In genomic region chr6:42249279-42249678, GRCh38 we compare ENCODE assay signal across 24 cellular contexts.
DNase-seq lines count a peak whose midpoint lies in the region; ATAC-seq and TF ChIP-seq lines count a peak whose summit lies in the region.
"Had no signal": no experiment of that assay in that cellular context is flagged by ENCODE, and none has a peak within 500 bp of the region (broad histone marks: within the 10 kb centered on the region; RNA-seq: fewer than 3 reads in every experiment).

No MANE protein-coding gene starts in this region.

- DNase-seq in AG08395 (ENCODE audit: low spot score) (peak; percentile 41), DMS 273 treated with DMSO at 0.1 percent for 48 hours (lab: John Stamatoyannopoulos, UW) (peak; percentile 88), NCI-H446 (lab: John Stamatoyannopoulos, UW) (peak; percentile 90 to 91), fibroblast of pulmonary artery (ENCODE audit: low read depth) (peak; percentile 54), activated gamma-delta T cell treated with Interleukin-2 at 50 U/mL for 16 hours (no peak), iPS-NIHi11 (ENCODE audit: low spot score) (no peak)
- DNase-seq in stimulated activated naive CD8-positive, alpha-beta T cell treated with anti-CD3 and anti-CD28 coated beads, Interleukin-15, amount 100 ng/mL, for 72 hours, result no peak
- DNase-seq: activated CD4-positive, CD25-positive, alpha-beta regulatory T cell; activated CD8-positive, alpha-beta memory T cell treated with anti-CD3 and anti-CD28 coated beads for 24 hours; DMS79 treated with DMSO at 0.1 percent for 48 hours; dorsolateral prefrontal cortex; erythroblast; head of caudate nucleus; immature natural killer cell; naive B cell; NCI-H1105; NCI-H774; pancreas; PC-9; stimulated activated CD4-positive, alpha-beta T cell treated with anti-CD3 and anti-CD28 coated beads, Interleukin-2, amount 100 ng/mL, for 24 hours; stimulated activated naive CD8-positive, alpha-beta T cell treated with anti-CD3 and anti-CD28 coated beads, Interleukin-15, Interleukin-2, amounts not matched to agents 100 U/mL and 50 U/mL, for 24 hours; transverse colon had no signal

- no peaks in the 10 kb centered on the region for H3K9me3 Mint-ChIP-seq in stimulated activated naive CD8-positive, alpha-beta T cell treated with anti-CD3 and anti-CD28 coated beads, Interleukin-15, amount 100 ng/mL, for 72 hours
- H3K9me3 Mint-ChIP-seq: immature natural killer cell, naive B cell had no signal

- peaks cover 12% of the 10 kb centered on the region for H3K4me1 Mint-ChIP-seq in stimulated activated naive CD8-positive, alpha-beta T cell treated with anti-CD3 and anti-CD28 coated beads, Interleukin-15, amount 100 ng/mL, for 72 hours
- H3K4me1 Mint-ChIP-seq: naive B cell had no signal

- no peak overlapping the region for H3K4me3 Mint-ChIP-seq in stimulated activated naive CD8-positive, alpha-beta T cell treated with anti-CD3 and anti-CD28 coated beads, Interleukin-15, amount 100 ng/mL, for 72 hours
- H3K4me3 Mint-ChIP-seq: immature natural killer cell, naive B cell had no signal

- H3K4me3 ChIP-seq in fibroblast of pulmonary artery (replicated peaks; ENCODE audit: low read depth, low read length), result no peak overlapping the region
- H3K4me3 ChIP-seq: dorsolateral prefrontal cortex, lung, pancreas, PC-9, transverse colon had no signal

- no peak for TF ChIP-seq CTCF in fibroblast of pulmonary artery (IDR thresholded peaks at IDR 0.05; ENCODE audit: low read length, missing control alignments)

- no peak overlapping the region for H3K27ac Mint-ChIP-seq in stimulated activated naive CD8-positive, alpha-beta T cell treated with anti-CD3 and anti-CD28 coated beads, Interleukin-15, amount 100 ng/mL, for 72 hours
- H3K27ac Mint-ChIP-seq: naive B cell had no signal

- ATAC-seq in stimulated activated naive CD8-positive, alpha-beta T cell treated with anti-CD3 and anti-CD28 coated beads, Interleukin-15, amount 100 ng/mL, for 72 hours, result no peak
- no peak for ATAC-seq in HG03159 (IDR thresholded peaks at IDR 0.05; ENCODE audit: unreplicated experiment)
- ATAC-seq: pancreas; stimulated activated naive CD8-positive, alpha-beta T cell treated with anti-CD3 and anti-CD28 coated beads, Interleukin-15, Interleukin-2, amounts not matched to agents 100 U/mL and 50 U/mL, for 24 hours had no signal

- H3K27me3 Mint-ChIP-seq in stimulated activated naive CD8-positive, alpha-beta T cell treated with anti-CD3 and anti-CD28 coated beads, Interleukin-15, amount 100 ng/mL, for 72 hours, result no peaks in the 10 kb centered on the region
- H3K27me3 Mint-ChIP-seq: naive B cell had no signal

Comparison
In these comparisons a context has a peak if more than half of its experiments do, and no peak if none do; other contexts are left out.
1. DNase-seq: peak in AG08395 (single experiment), DMS 273 treated with DMSO at 0.1 percent for 48 hours (single experiment), NCI-H446 (2 of 2) and fibroblast of pulmonary artery (single experiment); none in stimulated activated naive CD8-positive, alpha-beta T cell treated with anti-CD3 and anti-CD28 coated beads, Interleukin-15, amount 100 ng/mL, for 72 hours (0 of 2), activated gamma-delta T cell treated with Interleukin-2 at 50 U/mL for 16 hours (single experiment) and iPS-NIHi11 (single experiment).